In genomic region chr2:67656875-67657274, GRCh38 we compare ENCODE assay signal across 24 cellular contexts.
"Had no signal": no experiment of that assay in that cellular context is flagged by ENCODE, and none has a peak within 500 bp of the region (broad histone marks: within the 10 kb centered on the region; RNA-seq: fewer than 3 reads in every experiment).

No MANE protein-coding gene starts in this region.

- H3K4me2 ChIP-seq: hepatocyte had no signal

- H3K36me3 ChIP-seq: right atrium auricular region, sigmoid colon, suprapubic skin, tibial artery, upper lobe of left lung, vagina had no signal

- H3K27me3 ChIP-seq: hepatocyte, right atrium auricular region, sigmoid colon, suprapubic skin, tibial artery, upper lobe of left lung, vagina had no signal

- DNase-seq: effector CD8-positive, alpha-beta T cell; foreskin melanocyte; head of caudate nucleus; kidney; left colon; left ventricle myocardium superior; mesendoderm; naive thymus-derived CD4-positive, alpha-beta T cell; nephron progenitor cell; posterior cingulate gyrus; sigmoid colon; small intestine; stimulated activated CD4-positive, alpha-beta T cell treated with anti-CD3 and anti-CD28 coated beads, Interleukin-2, amount 100 ng/mL, for 48 hours; stimulated activated CD8-positive, alpha-beta memory T cell treated with anti-CD3 and anti-CD28 coated beads, Interleukin-4, amount 100 ng/mL, for 48 hours; stimulated activated naive CD8-positive, alpha-beta T cell treated with anti-CD3 and anti-CD28 coated beads, Interleukin-15, Interleukin-2, amounts not matched to agents 100 U/mL and 50 U/mL, for 24 hours; tibial artery; upper lobe of left lung had no signal

- H2AFZ ChIP-seq: hepatocyte had no signal

- H3K27ac ChIP-seq: hepatocyte, right atrium auricular region, sigmoid colon, suprapubic skin, tibial artery, upper lobe of left lung, vagina had no signal

- H3K4me3 ChIP-seq: coronary artery, hepatocyte, lung, right atrium auricular region, sigmoid colon, suprapubic skin, tibial artery, upper lobe of left lung, vagina had no signal

- ATAC-seq: left colon; left ventricle myocardium superior; naive thymus-derived CD4-positive, alpha-beta T cell; stimulated activated effector memory CD8-positive, alpha-beta T cell treated with anti-CD3 and anti-CD28 coated beads, Interleukin-12 subunit alpha, Interleukin-12 subunit beta, amount 100 ng/mL, for 72 hours; stimulated activated naive CD8-positive, alpha-beta T cell treated with anti-CD3 and anti-CD28 coated beads, Interleukin-15, Interleukin-2, amounts not matched to agents 100 U/mL and 50 U/mL, for 24 hours had no signal

- H3K79me2 ChIP-seq: hepatocyte had no signal

- H3K9me3 ChIP-seq: suprapubic skin, tibial artery, vagina had no signal

- H3K4me1 ChIP-seq: right atrium auricular region, suprapubic skin, upper lobe of left lung, vagina had no signal

- FAIRE-seq: kidney, small intestine had no signal
